8 cellular contexts compared by ENCODE assay signal in the genomic region with DNA sequence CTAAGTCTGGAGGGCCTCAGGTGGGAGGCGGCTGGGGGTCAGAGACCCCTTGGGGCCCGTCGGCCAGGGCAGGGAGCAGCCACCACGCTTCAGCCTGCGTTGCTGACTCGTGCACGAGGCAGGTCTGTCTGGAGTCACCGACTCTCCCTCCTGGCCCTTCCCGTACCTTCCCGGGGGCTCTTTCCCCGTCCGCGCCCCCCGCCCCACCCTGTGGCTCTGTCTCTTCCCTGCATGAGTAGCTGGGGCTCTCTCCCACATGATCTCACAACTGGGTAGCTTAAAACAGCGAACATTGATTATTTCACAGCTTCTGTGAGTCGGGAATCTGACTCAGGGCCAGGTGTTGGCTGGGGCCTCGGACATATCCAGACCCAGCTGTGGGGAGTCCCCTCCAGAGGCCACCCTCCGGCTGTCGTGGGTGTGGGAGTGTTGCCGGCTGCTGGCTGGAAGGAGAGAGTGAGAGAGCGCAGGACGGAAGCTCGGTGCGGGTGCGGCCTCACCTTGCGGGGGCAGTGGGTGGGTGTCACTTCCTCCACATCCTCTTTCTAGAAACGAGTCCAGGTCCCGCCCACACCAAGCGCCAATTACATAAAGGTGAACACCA. TPM values are rescaled to one million over a fixed set of nuclear protein-coding genes. Genes with fewer than 3 reads are reported as not detected.
DNase-seq lines count a peak whose midpoint lies in the region; ATAC-seq, FAIRE-seq and TF ChIP-seq lines count a peak whose summit lies in the region.
"Had no signal": no experiment of that assay in that cellular context is flagged by ENCODE, and none has a peak within 500 bp of the region (broad histone marks: within the 10 kb centered on the region; RNA-seq: fewer than 3 reads in every experiment).

No MANE protein-coding gene starts in this region.

- H3K27ac ChIP-seq in SJCRH30, result 0 out of 2 replicates have a peak overlapping the region, but pooled peaks have one; percentile 0
- H3K27ac ChIP-seq in keratinocyte (ENCODE audit: control insufficient read depth, insufficient read depth, low read length), result no peak overlapping the region
- H3K27ac ChIP-seq in endodermal cell (ENCODE audit: low read depth, low read length), result no peak overlapping the region

- peaks cover 13 to 39% of the 10 kb centered on the region in 2 donors for H3K4me1 Mint-ChIP-seq in stimulated activated naive B cell treated with anti-CD40 and anti-IgM and Interleukin-4, amounts not matched to agents 10 μg/mL and 1 μg/mL and 100 μg/mL, for 72 hours
- no peaks in the 10 kb centered on the region for H3K4me1 Mint-ChIP-seq in endodermal cell

- H3K27me3 Mint-ChIP-seq in stimulated activated naive B cell treated with anti-CD40 and anti-IgM and Interleukin-4, amounts not matched to agents 10 μg/mL and 1 μg/mL and 100 μg/mL, for 72 hours, result peaks cover 11 to 32% of the 10 kb centered on the region in 2 donors
- H3K27me3 Mint-ChIP-seq in endodermal cell (ENCODE audit: insufficient read depth), result no peaks in the 10 kb centered on the region

- no peak overlapping the region for H3K27ac Mint-ChIP-seq in stimulated activated naive B cell treated with anti-CD40 and anti-IgM and Interleukin-4, amounts not matched to agents 10 μg/mL and 1 μg/mL and 100 μg/mL, for 72 hours
- no peak overlapping the region for H3K27ac Mint-ChIP-seq in endodermal cell

- FAIRE-seq in keratinocyte (lab: Jason Lieb, UNC), result no peak

- no peak for TF ChIP-seq CTCF in keratinocyte (optimal IDR thresholded peaks at IDR 0.05 in 1 of 3, IDR thresholded peaks at IDR 0.05 in 1 of 3, conservative IDR thresholded peaks at IDR 0.05 in 1 of 3; ENCODE audit: extremely low read depth in 1 of 3, insufficient read depth in 2 of 3, low read length in 3 of 3)
- TF ChIP-seq CTCF in endodermal cell (conservative IDR thresholded peaks at IDR 0.05), result no peak

- peak; percentile 81 to 91 for ATAC-seq in stimulated activated naive B cell treated with anti-CD40 and anti-IgM and Interleukin-4, amounts not matched to agents 10 μg/mL and 1 μg/mL and 100 μg/mL, for 72 hours (replicated peaks)
- ATAC-seq in GM21786 (IDR thresholded peaks at IDR 0.05; ENCODE audit: unreplicated experiment), result no peak

- peaks cover 20% of the 10 kb centered on the region for H3K4me1 ChIP-seq in SJCRH30
- H3K4me1 ChIP-seq in keratinocyte (ENCODE audit: control insufficient read depth, extremely low read depth, insufficient read depth, low read length), result peaks cover 20% of the 10 kb centered on the region
- no peaks in the 10 kb centered on the region for H3K4me1 ChIP-seq in endodermal cell (ENCODE audit: control insufficient read depth, insufficient read depth, low read length)

- H3K4me3 ChIP-seq in SJCRH30, result no peak overlapping the region
- no peak overlapping the region for H3K4me3 ChIP-seq in keratinocyte (ENCODE audit: control insufficient read depth in 2 of 3, extremely low read depth in 1 of 3, insufficient read depth in 2 of 3, low read depth in 1 of 3, low read length in 3 of 3)
- H3K4me3 ChIP-seq in endodermal cell (ENCODE audit: low read length), result no peak overlapping the region

- H2AFZ ChIP-seq in keratinocyte (ENCODE audit: control insufficient read depth, low read length), result no peak overlapping the region

- H3K9ac ChIP-seq in keratinocyte (ENCODE audit: control insufficient read depth, extremely low read depth, insufficient read depth, low read length) (peak overlapping the region; percentile 50), endodermal cell (ENCODE audit: extremely low read depth, low read length, poor library complexity, severe bottlenecking) (no peak overlapping the region)

- H3K4me2 ChIP-seq in keratinocyte (ENCODE audit: control insufficient read depth, extremely low read depth, insufficient read depth, low read depth, low read length), result peak overlapping the region; percentile 37

- peak; percentile 85 to 90 for DNase-seq in SJCRH30
- DNase-seq in activated T-helper 9 cell treated with anti-CD3 and anti-CD28 coated beads, Interleukin-2, amount 50 U/mL, for 16 hours (ENCODE audit: low read depth), result peak; percentile 27
- DNase-seq in keratinocyte (ENCODE audit: low read depth, low spot score), result no peak
- DNase-seq in stimulated activated naive B cell treated with anti-CD40 and anti-IgM and Interleukin-4, amounts not matched to agents 10 μg/mL and 1 μg/mL and 100 μg/mL, for 72 hours, result peak; percentile 45
- DNase-seq in NCI-H748 (lab: John Stamatoyannopoulos, UW; ENCODE audit: unreplicated experiment), result no peak
- no peak for DNase-seq in endodermal cell
- DNase-seq: amniotic stem cell had no signal

- H3K4me3 Mint-ChIP-seq in stimulated activated naive B cell treated with anti-CD40 and anti-IgM and Interleukin-4, amounts not matched to agents 10 μg/mL and 1 μg/mL and 100 μg/mL, for 72 hours, result no peak overlapping the region
- H3K4me3 Mint-ChIP-seq in endodermal cell, result no peak overlapping the region

- H3K9me3 ChIP-seq in SJCRH30 (replicated peaks) (no peaks in the 10 kb centered on the region), keratinocyte (ENCODE audit: control insufficient read depth, low read depth, low read length) (no peaks in the 10 kb centered on the region), endodermal cell (ENCODE audit: control insufficient read depth, low read length) (no peaks in the 10 kb centered on the region)

- H3K27me3 ChIP-seq in SJCRH30, result no peaks in the 10 kb centered on the region
- H3K27me3 ChIP-seq in keratinocyte (ENCODE audit: control insufficient read depth, extremely low read depth, insufficient read depth, low read length), result no peaks in the 10 kb centered on the region
- H3K27me3 ChIP-seq in endodermal cell (ENCODE audit: control insufficient read depth, insufficient read depth, low read length, poor library complexity, severe bottlenecking), result no peaks in the 10 kb centered on the region

- 83 to 85% methylated on average over 19 to 29 of the region's 29 CpGs for WGBS in endodermal cell (ENCODE audit: insufficient coverage in 1 of 2, insufficient read length in 1 of 2), 2 experiments

- dilution Hi-C loops in keratinocyte (cut with MboI; ENCODE audit: extremely low pct_ligation_motif_present, low sequenced_read_pairs), result no loop called here

- H3K79me2 ChIP-seq in keratinocyte (ENCODE audit: control insufficient read depth, insufficient read depth, low read length), result no peaks in the 10 kb centered on the region

- H4K20me1 ChIP-seq in keratinocyte (ENCODE audit: control insufficient read depth, extremely low read depth, insufficient read depth, low read length), result peaks cover 2% of the 10 kb centered on the region

- peaks cover 0 to 1% of the 10 kb centered on the region in 2 donors for H3K36me3 Mint-ChIP-seq in stimulated activated naive B cell treated with anti-CD40 and anti-IgM and Interleukin-4, amounts not matched to agents 10 μg/mL and 1 μg/mL and 100 μg/mL, for 72 hours
- H3K36me3 Mint-ChIP-seq in endodermal cell (ENCODE audit: low read depth), result no peaks in the 10 kb centered on the region

- no peaks in the 10 kb centered on the region for H3K9me1 ChIP-seq in keratinocyte (ENCODE audit: control insufficient read depth, extremely low read depth, insufficient read depth, low read length)

- no peaks in the 10 kb centered on the region for H3K9me3 Mint-ChIP-seq in stimulated activated naive B cell treated with anti-CD40 and anti-IgM and Interleukin-4, amounts not matched to agents 10 μg/mL and 1 μg/mL and 100 μg/mL, for 72 hours
- no peaks in the 10 kb centered on the region for H3K9me3 Mint-ChIP-seq in endodermal cell

- H3K36me3 ChIP-seq in SJCRH30 (no peaks in the 10 kb centered on the region), keratinocyte (ENCODE audit: control insufficient read depth in 2 of 2, extremely low read depth in 1 of 2, insufficient read depth in 2 of 2, low read length in 2 of 2) (no peaks in the 10 kb centered on the region), endodermal cell (ENCODE audit: control insufficient read depth, insufficient read depth, low read length) (no peaks in the 10 kb centered on the region)

RNA-seq across cellular contexts. Expression of a gene that starts 17.3 kb away (rescaled TPM):
- total RNA-seq in SJCRH30 (2014; rRNA removed; shearing (Covaris generic)), result 17.4 and 20.0 TPM in 2 replicates
- polyA plus RNA-seq in keratinocyte, result 0.52 to 1.0 TPM (median 0.80 TPM) in 3 replicates
- 0.74 TPM for polyA plus RNA-seq in keratinocyte (2011; ENCODE audit: low read depth)
- 0.13 and 0.88 TPM in 2 replicates for polyA plus RNA-seq in keratinocyte (2011; cell fraction: cytosol; rRNA removed)
- 3.0 and 5.1 TPM in 2 replicates for polyA plus RNA-seq in keratinocyte (2011; cell fraction: nucleus; rRNA removed)
- polyA plus RNA-seq in keratinocyte (2012; ENCODE audit: low replicate concordance), result 0.85 and 2.5 TPM in 2 replicates
- polyA minus RNA-seq in keratinocyte, result 0.99 to 4.3 TPM (median 1.3 TPM) in 3 replicates
- 0.96 TPM for polyA minus RNA-seq in keratinocyte (2011; cell fraction: cytosol; rRNA and poly(A)+ RNA removed)
- polyA minus RNA-seq in keratinocyte (2011; cell fraction: nucleus; rRNA and poly(A)+ RNA removed), result 4.7 and 6.7 TPM in 2 replicates
- total RNA-seq in endodermal cell, result 10 to 100 TPM; 63.9 to 78.1 TPM
- 40.3 TPM for polyA plus RNA-seq in endodermal cell (2013, experiment 1 of 2)
- 37.2 TPM for polyA plus RNA-seq in endodermal cell (2013, experiment 2 of 2)

Comparison
In these comparisons a context has a peak if more than half of its experiments do, and no peak if none do; other contexts are left out.
1. DNase-seq: peak in SJCRH30 (2 of 2), activated T-helper 9 cell treated with anti-CD3 and anti-CD28 coated beads, Interleukin-2, amount 50 U/mL, for 16 hours (single experiment) and stimulated activated naive B cell treated with anti-CD40 and anti-IgM and Interleukin-4, amounts not matched to agents 10 μg/mL and 1 μg/mL and 100 μg/mL, for 72 hours (single experiment); none in keratinocyte (single experiment), NCI-H748 (single experiment) and endodermal cell (single experiment).